18 cellular contexts compared by ENCODE assay signal in genomic region chr18:48894266-48894600, GRCh38. TPM values are rescaled to one million over a fixed set of nuclear protein-coding genes. Genes with fewer than 3 reads are reported as not detected.
DNase-seq lines count a peak whose midpoint lies in the region; ATAC-seq, FAIRE-seq and TF ChIP-seq lines count a peak whose summit lies in the region.
"Had no signal": no experiment of that assay in that cellular context is flagged by ENCODE, and none has a peak within 500 bp of the region (broad histone marks: within the 10 kb centered on the region; RNA-seq: fewer than 3 reads in every experiment).

No MANE protein-coding gene starts in this region.

- no peak overlapping the region for H2BK5ac ChIP-seq in H1 (ENCODE audit: low read depth, low read length)

- no peak overlapping the region for H4K5ac ChIP-seq in H1 (ENCODE audit: insufficient read length, low read depth, low read length)

- H3K23ac ChIP-seq in H1 (ENCODE audit: insufficient read length), result no peak overlapping the region

- CTCF ChIA-PET in H1 (lab: Charles Lee; ENCODE audit: partially characterized antibody), result interaction anchor here (0.7 to 1.7 kb wide), 8 partner anchors 25 to 182 kb away, joined by 3 to 4 read pairs (median 3); no protein-coding TSS in a partner anchor

- H2BK20ac ChIP-seq in H1 (ENCODE audit: low read length), result no peak overlapping the region

- H3K9me3 ChIP-seq in heart right ventricle (peaks cover 0 to under 1% (median 0%) of the 10 kb centered on the region in 11 donors), H1 (ENCODE audit: insufficient read depth in 2 of 2, low read depth in 1 of 2, low read length in 1 of 2) (no peaks in the 10 kb centered on the region), sigmoid colon (no peaks in the 10 kb centered on the region), gastroesophageal sphincter (no peaks in the 10 kb centered on the region)

- H2BK15ac ChIP-seq in H1 (ENCODE audit: low read length), result no peak overlapping the region

- no peak overlapping the region for H2BK120ac ChIP-seq in H1 (replicated peaks; ENCODE audit: low read depth, low read length)

- TF ChIP-seq EP300 in H1 (IDR thresholded peaks at IDR 0.05; ENCODE audit: borderline replicate concordance in 1 of 2, low read depth in 2 of 2, low read length in 2 of 2) (no peak), sigmoid colon (IDR thresholded peaks at IDR 0.05) (no peak), gastroesophageal sphincter (IDR thresholded peaks at IDR 0.05) (no peak)

- peak overlapping the region; percentile 44 for H3K4ac ChIP-seq in H1 (replicated peaks; ENCODE audit: insufficient read length, low read depth, low read length)

- POLR2A ChIA-PET in H1 (lab: Charles Lee; ENCODE audit: partially characterized antibody), result no interaction called here

- TF ChIP-seq RAD21 in H1 (IDR thresholded peaks at IDR 0.05 in 1 of 2, conservative IDR thresholded peaks at IDR 0.05 in 1 of 2; ENCODE audit: low read depth in 2 of 2, low read length in 2 of 2), result no peak

- no peak for ATAC-seq in heart right ventricle
- ATAC-seq in gastroesophageal sphincter, result no peak

- WGBS in heart right ventricle, 2 donors, result 96 to 99% methylated on average over 7 of the region's 7 CpGs
- 98% methylated on average over 7 of the region's 7 CpGs; no CpG with 5 or more reads in 1 of the 2 experiments for WGBS in H1 (ENCODE audit: extremely low coverage in 1 of 2, insufficient coverage in 1 of 2, insufficient read length in 1 of 2, insufficient replicate concordance in 2 of 2, low coverage in 1 of 2, low lambda C conversion rate in 2 of 2, missing lambda C conversion rate in 1 of 2), 2 experiments
- 80 to 97% methylated on average over 7 of the region's 7 CpGs for WGBS in sigmoid colon, 2 donors
- no CpG with 5 or more reads among the region's 7 CpGs for whole genome bisulfite sequencing in gastroesophageal sphincter (ENCODE audit: low coverage in 1 of 2), 2 donors

- H3K79me1 ChIP-seq in H1 (ENCODE audit: low read depth, low read length), result no peaks in the 10 kb centered on the region

- no peak overlapping the region for H3K14ac ChIP-seq in H1 (ENCODE audit: insufficient read length)

- no peaks in the 10 kb centered on the region for H3K27me3 ChIP-seq in heart right ventricle
- no peaks in the 10 kb centered on the region for H3K27me3 ChIP-seq in H1 (replicated peaks in 1 of 4; ENCODE audit: control insufficient read depth in 3 of 4, extremely low read depth in 1 of 4, insufficient read depth in 3 of 4, low read length in 3 of 4)
- no peaks in the 10 kb centered on the region for H3K27me3 ChIP-seq in sigmoid colon
- no peaks in the 10 kb centered on the region for H3K27me3 ChIP-seq in gastroesophageal sphincter

- H3K18ac ChIP-seq in H1 (ENCODE audit: extremely low read depth, low read length), result no peak overlapping the region

- H3K9ac ChIP-seq in H1 (replicated peaks in 1 of 4; ENCODE audit: extremely low read depth in 1 of 4, low read depth in 3 of 4, low read length in 3 of 4), result no peak overlapping the region
- H3K9ac ChIP-seq: GM23248 had no signal

- no peak overlapping the region for H3K4me3 ChIP-seq in heart right ventricle
- no peak overlapping the region for H3K4me3 ChIP-seq in H1 (ENCODE audit: extremely low read depth in 1 of 4, insufficient read depth in 2 of 4, low read depth in 3 of 4, low read length in 4 of 4)
- no peak overlapping the region for H3K4me3 ChIP-seq in sigmoid colon
- no peak overlapping the region for H3K4me3 ChIP-seq in gastroesophageal sphincter
- H3K4me3 ChIP-seq: GM23248 had no signal

- no peak overlapping the region for H2AK5ac ChIP-seq in H1 (ENCODE audit: low read depth, low read length)

- H4K20me1 ChIP-seq in H1 (replicated peaks in 1 of 2; ENCODE audit: control insufficient read depth in 1 of 2, insufficient read depth in 2 of 2, low read length in 2 of 2), result no peaks in the 10 kb centered on the region

- no peak for FAIRE-seq in H1 (lab: Jason Lieb, UNC)
- FAIRE-seq: D721Med had no signal

- intact Hi-C loops in cardiac septum (cut with DNase I), result no loop called here
- intact Hi-C loops in heart right ventricle (cut with DNase I), result loop anchor here in 1 of 10 donors (10.0 kb wide), 1 partner anchor 151 kb away; no protein-coding TSS in a partner anchor
- intact Hi-C loops in sigmoid colon (cut with DNase I), result no loop called here

- no peak overlapping the region for H3K4me2 ChIP-seq in H1 (ENCODE audit: insufficient read depth in 1 of 2, low read depth in 2 of 2, low read length in 2 of 2)

- peaks cover 0 to 34% (median 15%) of the 10 kb centered on the region in 9 donors for H3K4me1 ChIP-seq in heart right ventricle
- H3K4me1 ChIP-seq in H1 (replicated peaks in 1 of 4; ENCODE audit: control insufficient read depth in 3 of 4, insufficient read depth in 4 of 4, low read length in 3 of 4), result peaks cover 0 to 20% (median 12%) of the 10 kb centered on the region in 4 experiments; a peak in 6 of 7 replicates
- H3K4me1 ChIP-seq in sigmoid colon, result peaks cover 0 to 21% (median 10%) of the 10 kb centered on the region in 4 donors
- H3K4me1 ChIP-seq in gastroesophageal sphincter, result peaks cover 0 to 20% (median 6%) of the 10 kb centered on the region in 3 donors

- no peaks in the 10 kb centered on the region for H3K79me2 ChIP-seq in H1 (ENCODE audit: control insufficient read depth in 1 of 2, insufficient read depth in 2 of 2, low read length in 2 of 2)

- H2AFZ ChIP-seq in H1 (ENCODE audit: low read length), result no peak overlapping the region
- H2AFZ ChIP-seq: GM23248 had no signal

- H3K27ac ChIP-seq in heart right ventricle (no peak overlapping the region), H1 (ENCODE audit: low read depth, low read length) (no peak overlapping the region), sigmoid colon (no peak overlapping the region), gastroesophageal sphincter (no peak overlapping the region)
- H3K27ac ChIP-seq: C4-2B, GM23248 had no signal

- DNase-seq in cardiac septum (ENCODE audit: low spot score) (peak; percentile 63), heart right ventricle (no peak), ELF-1 (ENCODE audit: low read depth, low spot score) (peak; percentile 52), H1 (ENCODE audit: low read depth in 1 of 2, low spot score in 2 of 2) (no peak), sigmoid colon (peak; percentile 49), DMS 273 treated with DMSO at 0.1 percent for 48 hours (lab: John Stamatoyannopoulos, UW) (no peak), putamen (ENCODE audit: low spot score) (no peak)
- DNase-seq: ACHN; CD4-positive, alpha-beta memory T cell; COR-L47; DND-41; GF-D8; GM23248; H7; IMR-90 had no signal

- H2BK12ac ChIP-seq in H1 (ENCODE audit: low read depth, low read length), result no peak overlapping the region

- H3K23me2 ChIP-seq in H1 (ENCODE audit: low read depth, low read length), result 0 out of 2 replicates have a peak, but pooled peaks cover 2% of the 10 kb centered on the region

- TF ChIP-seq CTCF in heart right ventricle (IDR thresholded peaks at IDR 0.05), result no peak
- no peak for TF ChIP-seq CTCF in H1 (IDR thresholded peaks at IDR 0.05; ENCODE audit: control extremely low read depth in 1 of 3, insufficient read depth in 1 of 3, low read depth in 1 of 3, low read length in 3 of 3)
- TF ChIP-seq CTCF in sigmoid colon (IDR thresholded peaks at IDR 0.05), result no peak
- TF ChIP-seq CTCF in gastroesophageal sphincter (IDR thresholded peaks at IDR 0.05), result no peak

- no peak overlapping the region for H4K8ac ChIP-seq in H1 (ENCODE audit: extremely low read depth, insufficient read depth, low read length)

- no peak overlapping the region for H3K56ac ChIP-seq in H1 (replicated peaks; ENCODE audit: insufficient read length, low read depth, low read length)

- H3K36me3 ChIP-seq in heart right ventricle (no peaks in the 10 kb centered on the region), H1 (ENCODE audit: control insufficient read depth in 2 of 4, insufficient read depth in 4 of 4, low read length in 3 of 4) (no peaks in the 10 kb centered on the region), sigmoid colon (no peaks in the 10 kb centered on the region), gastroesophageal sphincter (no peaks in the 10 kb centered on the region)

- H4K91ac ChIP-seq in H1 (replicated peaks; ENCODE audit: insufficient read length, low read length), result peak overlapping the region; percentile 47

- no peak for TF ChIP-seq POLR2A in H1 (IDR thresholded peaks at IDR 0.05; ENCODE audit: control extremely low read depth in 1 of 2, low read depth in 2 of 2, low read length in 2 of 2)
- no peak for TF ChIP-seq POLR2A in sigmoid colon (IDR thresholded peaks at IDR 0.05)
- TF ChIP-seq POLR2A in gastroesophageal sphincter (IDR thresholded peaks at IDR 0.05), result no peak

TF ChIP-seq in H1, 55 proteins besides CTCF, POLR2A, EP300 and RAD21 (continues in another document):
- no peak for TF ChIP-seq CBX5 (IDR thresholded peaks at IDR 0.05; ENCODE audit: low read depth, low read length)
- TF ChIP-seq TAF1 (IDR thresholded peaks at IDR 0.05; ENCODE audit: low read depth, low read length), result no peak
- no peak for TF ChIP-seq SIX5 (IDR thresholded peaks at IDR 0.05; ENCODE audit: low read depth, low read length)
- TF ChIP-seq SP2 (IDR thresholded peaks at IDR 0.05; ENCODE audit: low read length), result no peak
- no peak for TF ChIP-seq KDM4A (IDR thresholded peaks at IDR 0.05; ENCODE audit: low read depth, low read length, severe bottlenecking)
- TF ChIP-seq BRCA1 (IDR thresholded peaks at IDR 0.05; ENCODE audit: low read depth, low read length), result no peak
- no peak for TF ChIP-seq ASH2L (IDR thresholded peaks at IDR 0.05; ENCODE audit: low read length)
- no peak for TF ChIP-seq YY1 (IDR thresholded peaks at IDR 0.05; ENCODE audit: low read depth, low read length)
- no peak for TF ChIP-seq SUZ12 (IDR thresholded peaks at IDR 0.05; ENCODE audit: low read length)

RNA-seq across cellular contexts. Expression of gene SMAD7, which starts 56.5 kb away (rescaled TPM):
- total RNA-seq in cardiac septum (42.4 TPM), heart right ventricle (10 to 100 TPM; 15.4 to 28.6 (median 19.9) TPM), sigmoid colon (10 to 100 TPM; 13.2 to 29.1 (median 21.5) TPM), gastroesophageal sphincter (10 to 100 TPM; 41.2 to 76.0 (median 55.2) TPM)
- polyA plus RNA-seq in heart right ventricle (10 to 100 TPM in 1 of 2 donors, 1 to 10 TPM in 1; 6.7 to 18.7 TPM), H1 (2011; rRNA removed) (6.5 and 6.6 TPM in 2 replicates), sigmoid colon (10 to 100 TPM; 16.8 to 19.0 (median 18.3) TPM)
- 13.8 and 15.5 TPM in 2 replicates for total RNA-seq in H1 (2021; fragmentation: NEBNext Ultra II Directional; extraction: Animal tissue kit (Norgen Biotek cat#: 25700))
- 6.1 TPM for polyA plus RNA-seq in H1 (2011; cell fraction: cytosol; rRNA removed)
- polyA plus RNA-seq in H1 (2011; cell fraction: nucleus; rRNA removed), result 9.4 TPM
- polyA plus RNA-seq in H1 (2012, experiment 1 of 2), result 3.7 to 4.5 TPM (median 4.3 TPM) in 4 replicates
- 4.8 TPM for polyA plus RNA-seq in H1 (2012, experiment 2 of 2)
- polyA plus RNA-seq in H1 (2013, experiment 1 of 2), result 12.4 TPM
- 12.0 TPM for polyA plus RNA-seq in H1 (2013, experiment 2 of 2)
- 10.3 and 13.5 TPM in 2 replicates for polyA minus RNA-seq in H1 (2011; rRNA and poly(A)+ RNA removed)
- polyA minus RNA-seq in H1 (2011; cell fraction: cytosol; rRNA and poly(A)+ RNA removed), result 9.7 TPM
- polyA minus RNA-seq in H1 (2011; cell fraction: nucleus; rRNA and poly(A)+ RNA removed), result 9.4 TPM

Comparison
In these comparisons a context has a peak if more than half of its experiments do, and no peak if none do; other contexts are left out.
1. DNase-seq: peak in cardiac septum (single experiment), ELF-1 (single experiment) and sigmoid colon (single experiment); none in heart right ventricle (0 of 2), H1 (0 of 2), DMS 273 treated with DMSO at 0.1 percent for 48 hours (single experiment) and putamen (single experiment).